12 cellular contexts compared by ENCODE assay signal in the genomic region with DNA sequence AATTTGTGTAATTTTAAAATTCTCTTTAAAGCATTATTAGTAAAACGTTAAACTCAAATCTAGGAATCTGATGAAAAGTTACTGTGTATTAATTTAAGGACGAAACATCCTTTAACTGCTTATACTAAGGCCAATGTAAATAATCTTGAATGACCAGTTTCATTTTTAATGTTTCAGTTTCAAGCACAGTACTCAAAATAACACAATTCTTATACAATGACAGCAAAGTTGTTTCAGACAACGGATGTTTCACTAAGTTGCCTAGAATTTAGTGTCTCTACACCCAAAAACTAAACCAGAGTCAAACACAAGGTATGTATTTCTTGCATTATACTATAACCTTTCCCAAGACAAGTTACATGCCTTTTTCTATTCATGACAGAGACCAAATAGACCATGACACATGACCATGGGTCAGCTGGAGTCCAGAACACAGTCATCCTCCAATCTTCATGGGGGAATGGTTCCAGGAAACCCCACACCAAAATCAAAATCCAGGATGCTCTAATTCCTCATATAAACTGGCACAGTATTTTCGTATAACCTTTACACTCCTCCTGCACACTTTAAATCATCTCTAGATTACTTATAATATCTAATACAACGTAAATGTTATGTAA. TPM values are rescaled to one million over a fixed set of nuclear protein-coding genes. Genes with fewer than 3 reads are reported as not detected.
DNase-seq lines count a peak whose midpoint lies in the region; ATAC-seq, FAIRE-seq and TF ChIP-seq lines count a peak whose summit lies in the region.
"Had no signal": no experiment of that assay in that cellular context is flagged by ENCODE, and none has a peak within 500 bp of the region (broad histone marks: within the 10 kb centered on the region; RNA-seq: fewer than 3 reads in every experiment).

No MANE protein-coding gene starts in this region.

- no peak for TF ChIP-seq CTCF in uterus (IDR thresholded peaks at IDR 0.05)

- H3K27ac ChIP-seq in uterus: no peak overlapping the region
- H3K27ac ChIP-seq: hepatocyte had no signal

- H3K4me3 ChIP-seq in uterus: no peak overlapping the region
- H3K4me3 ChIP-seq: hepatocyte had no signal

- ATAC-seq in GM19455 (IDR thresholded peaks at IDR 0.05; ENCODE audit: unreplicated experiment) (peak; percentile 82), HG03066 (IDR thresholded peaks at IDR 0.05; ENCODE audit: low read depth, unreplicated experiment) (peak; percentile 92)
- ATAC-seq in central memory CD8-positive, alpha-beta T cell (replicated peaks; ENCODE audit: extremely low read depth, poor library complexity, severe bottlenecking): no peak

- no peaks in the 10 kb centered on the region for H3K9me3 ChIP-seq in uterus

- peak; percentile 17 for FAIRE-seq in G401.6 (lab: Jason Lieb, UNC)

- H3K27me3 Mint-ChIP-seq in central memory CD8-positive, alpha-beta T cell: no peaks in the 10 kb centered on the region
- H3K27me3 Mint-ChIP-seq: activated naive CD8-positive, alpha-beta T cell treated with anti-CD3 and anti-CD28 coated beads for 36 hours had no signal

- H3K4me3 Mint-ChIP-seq in central memory CD8-positive, alpha-beta T cell: peak overlapping the region; percentile 46
- H3K4me3 Mint-ChIP-seq: activated naive CD8-positive, alpha-beta T cell treated with anti-CD3 and anti-CD28 coated beads for 36 hours had no signal

- peak overlapping the region; percentile 19 for H3K27ac Mint-ChIP-seq in central memory CD8-positive, alpha-beta T cell (ENCODE audit: low read depth)
- H3K27ac Mint-ChIP-seq: activated naive CD8-positive, alpha-beta T cell treated with anti-CD3 and anti-CD28 coated beads for 36 hours had no signal

- no peak for DNase-seq in central memory CD8-positive, alpha-beta T cell (ENCODE audit: low spot score in 2 of 2)
- DNase-seq in uterus: no peak
- no peak for DNase-seq in putamen (ENCODE audit: low spot score)
- DNase-seq in SIG-M5 treated with dmso at 0.1 percent for 504 hours (lab: John Stamatoyannopoulos, UW; ENCODE audit: unreplicated experiment): no peak
- no peak for DNase-seq in NCI-H1105 (lab: John Stamatoyannopoulos, UW)
- DNase-seq: activated naive CD8-positive, alpha-beta T cell treated with anti-CD3 and anti-CD28 coated beads for 36 hours; Calu3; substantia nigra had no signal

- peaks cover 42% of the 10 kb centered on the region for H3K4me1 Mint-ChIP-seq in central memory CD8-positive, alpha-beta T cell

- H3K4me1 ChIP-seq in uterus: peaks cover 5 to 20% of the 10 kb centered on the region in 2 donors

- H3K27me3 ChIP-seq in uterus: no peaks in the 10 kb centered on the region
- H3K27me3 ChIP-seq: hepatocyte had no signal

- H3K36me3 Mint-ChIP-seq in central memory CD8-positive, alpha-beta T cell (ENCODE audit: insufficient read depth): peaks cover 3% of the 10 kb centered on the region

- no peaks in the 10 kb centered on the region for H3K9me3 Mint-ChIP-seq in central memory CD8-positive, alpha-beta T cell
- H3K9me3 Mint-ChIP-seq: activated naive CD8-positive, alpha-beta T cell treated with anti-CD3 and anti-CD28 coated beads for 36 hours had no signal

- intact Hi-C loops in uterus (cut with DNase I; ENCODE audit: low total_unique reads): no loop called here

- no peaks in the 10 kb centered on the region for H3K36me3 ChIP-seq in uterus

- no peak for TF ChIP-seq POLR2A in uterus (IDR thresholded peaks at IDR 0.05)

RNA-seq across cellular contexts. Expression of a gene that starts 7.7 kb away (rescaled TPM):
- 10 to 100 TPM; 40.6 to 85.3 (median 53.9) TPM for total RNA-seq in uterus
